ENCODE assay signal across 28 cellular contexts in genomic region chr20:7264137-7264536, GRCh38.
"Had no signal": no experiment of that assay in that cellular context is flagged by ENCODE, and none has a peak within 500 bp of the region (broad histone marks: within the 10 kb centered on the region; RNA-seq: fewer than 3 reads in every experiment).

No MANE protein-coding gene starts in this region.

- DNase-seq: activated B cell treated with CpG ODN at 0.5 μM for 24 hours; activated CD4-positive, alpha-beta T cell treated with anti-CD3 and anti-CD28 coated beads for 1 hour; activated CD4-positive, alpha-beta T cell treated with anti-CD3 and anti-CD28 coated beads, Interleukin-2, amount 10 ng/mL, durations not matched to agents 24 days and 14 days; activated CD4-positive, alpha-beta T cell treated with anti-CD3 and anti-CD28 coated beads, Interleukin-2, amount 50 U/mL, for 48 hours; activated CD8-positive, alpha-beta memory T cell treated with anti-CD3 and anti-CD28 coated beads, Interleukin-2, amount 10 ng/mL, durations not matched to agents 7 days and 5 days; activated effector memory CD4-positive, alpha-beta T cell treated with anti-CD3 and anti-CD28 coated beads, Interleukin-2, amount 50 U/mL, for 16 hours; activated naive CD4-positive, alpha-beta T cell treated with Interleukin-2 at 50 U/mL for 16 hours; activated naive CD8-positive, alpha-beta T cell treated with anti-CD3 and anti-CD28 coated beads, Interleukin-2, amount 50 U/mL, for 24 hours; activated T-cell treated with anti-CD3 and anti-CD28 coated beads, Interleukin-2, amount 50 U/mL, for 4 hours; amniotic stem cell; body of pancreas; Karpas-422; NCI-H1105 treated with DMSO at 0.1 percent for 48 hours; NCI-H1436 treated with DMSO at 0.1 percent for 48 hours; NCI-H187; NCI-H2081; NCI-H510A treated with DMSO at 0.1 percent for 48 hours; NCI-H69; NK-92 treated with Interleukin-12 subunit alpha and Interleukin-12 subunit beta, amount 100 ng/mL, for 24 hours; OCI-M1; Peyer's patch; SIG-M5; T-helper 17 cell; T-helper 9 cell had no signal

- H3K36me3 ChIP-seq: ascending aorta, cardiac muscle cell, Peyer's patch had no signal

- H3K9me3 ChIP-seq: ascending aorta, body of pancreas, Peyer's patch had no signal

- H3K4me3 Mint-ChIP-seq: activated B cell treated with CpG ODN at 0.5 μM for 24 hours; activated CD4-positive, alpha-beta T cell treated with anti-CD3 and anti-CD28 coated beads, Interleukin-2, amount 10 ng/mL, durations not matched to agents 24 days and 14 days; activated CD8-positive, alpha-beta memory T cell treated with anti-CD3 and anti-CD28 coated beads, Interleukin-2, amount 10 ng/mL, durations not matched to agents 7 days and 5 days; activated naive CD8-positive, alpha-beta T cell treated with anti-CD3 and anti-CD28 coated beads, Interleukin-2, amount 50 U/mL, for 24 hours; activated T-cell treated with anti-CD3 and anti-CD28 coated beads, Interleukin-2, amount 50 U/mL, for 4 hours; T-helper 17 cell had no signal

- H3K27ac ChIP-seq: ascending aorta, body of pancreas, cardiac muscle cell, Peyer's patch had no signal

- H3K27me3 ChIP-seq: ascending aorta, body of pancreas, cardiac muscle cell, Peyer's patch had no signal

- H3K36me3 Mint-ChIP-seq: activated CD8-positive, alpha-beta memory T cell treated with anti-CD3 and anti-CD28 coated beads, Interleukin-2, amount 10 ng/mL, durations not matched to agents 7 days and 5 days; activated naive CD4-positive, alpha-beta T cell treated with anti-CD3 and anti-CD28 coated beads, Interleukin-2, amount 50 U/mL, for 72 hours had no signal

- H3K27ac Mint-ChIP-seq: activated B cell treated with CpG ODN at 0.5 μM for 24 hours; activated CD4-positive, alpha-beta T cell treated with anti-CD3 and anti-CD28 coated beads, Interleukin-2, amount 10 ng/mL, durations not matched to agents 24 days and 14 days; activated CD8-positive, alpha-beta memory T cell treated with anti-CD3 and anti-CD28 coated beads, Interleukin-2, amount 10 ng/mL, durations not matched to agents 7 days and 5 days; activated naive CD4-positive, alpha-beta T cell treated with anti-CD3 and anti-CD28 coated beads, Interleukin-2, amount 50 U/mL, for 72 hours; activated naive CD8-positive, alpha-beta T cell treated with anti-CD3 and anti-CD28 coated beads, Interleukin-2, amount 50 U/mL, for 24 hours; T-helper 17 cell had no signal

- H3K27me3 Mint-ChIP-seq: activated B cell treated with CpG ODN at 0.5 μM for 24 hours; activated CD4-positive, alpha-beta T cell treated with anti-CD3 and anti-CD28 coated beads, Interleukin-2, amount 10 ng/mL, durations not matched to agents 24 days and 14 days; activated CD8-positive, alpha-beta memory T cell treated with anti-CD3 and anti-CD28 coated beads, Interleukin-2, amount 10 ng/mL, durations not matched to agents 7 days and 5 days; activated naive CD8-positive, alpha-beta T cell treated with anti-CD3 and anti-CD28 coated beads, Interleukin-2, amount 50 U/mL, for 24 hours; T-helper 17 cell had no signal

- H3K4me1 ChIP-seq: ascending aorta, body of pancreas, Peyer's patch had no signal

- H3K4me3 ChIP-seq: ascending aorta, body of pancreas, cardiac muscle cell, K562, Peyer's patch had no signal

- H3K4me1 Mint-ChIP-seq: activated B cell treated with CpG ODN at 0.5 μM for 24 hours; activated CD4-positive, alpha-beta T cell treated with anti-CD3 and anti-CD28 coated beads, Interleukin-2, amount 10 ng/mL, durations not matched to agents 24 days and 14 days; activated CD8-positive, alpha-beta memory T cell treated with anti-CD3 and anti-CD28 coated beads, Interleukin-2, amount 10 ng/mL, durations not matched to agents 7 days and 5 days; activated naive CD8-positive, alpha-beta T cell treated with anti-CD3 and anti-CD28 coated beads, Interleukin-2, amount 50 U/mL, for 24 hours; T-helper 17 cell had no signal

- H3K9me3 Mint-ChIP-seq: activated CD4-positive, alpha-beta T cell treated with anti-CD3 and anti-CD28 coated beads, Interleukin-2, amount 10 ng/mL, durations not matched to agents 24 days and 14 days had no signal

- ATAC-seq: activated CD8-positive, alpha-beta memory T cell treated with anti-CD3 and anti-CD28 coated beads, Interleukin-2, amount 10 ng/mL, durations not matched to agents 7 days and 5 days; activated naive CD4-positive, alpha-beta T cell treated with anti-CD3 and anti-CD28 coated beads, Interleukin-2, amount 50 U/mL, for 72 hours; activated naive CD8-positive, alpha-beta T cell treated with anti-CD3 and anti-CD28 coated beads, Interleukin-2, amount 50 U/mL, for 24 hours; activated T-cell treated with anti-CD3 and anti-CD28 coated beads, Interleukin-2, amount 50 U/mL, for 4 hours; body of pancreas; K562; T-helper 17 cell had no signal
